In the genomic region with DNA sequence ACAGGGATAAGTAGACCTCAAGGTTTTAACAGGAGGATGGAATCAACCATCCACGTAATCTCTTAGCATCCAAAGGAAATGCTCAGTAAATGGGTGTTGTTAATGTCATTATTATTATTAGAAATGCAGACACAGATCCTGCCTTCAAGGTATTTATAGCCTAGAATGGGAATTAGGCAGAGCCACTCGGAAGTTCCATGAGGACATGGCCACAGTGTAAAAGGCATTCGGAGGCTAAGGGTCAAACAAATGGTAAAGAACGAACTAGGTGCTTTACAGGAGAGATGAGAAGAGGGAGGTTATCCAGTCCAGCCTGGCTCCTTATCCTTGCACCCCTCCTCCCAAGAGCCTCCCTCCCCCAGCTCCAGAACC, we compare ENCODE assay signal across 18 cellular contexts.
DNase-seq lines count a peak whose midpoint lies in the region; ATAC-seq and TF ChIP-seq lines count a peak whose summit lies in the region.
"Had no signal": no experiment of that assay in that cellular context is flagged by ENCODE, and none has a peak within 500 bp of the region (broad histone marks: within the 10 kb centered on the region; RNA-seq: fewer than 3 reads in every experiment).

No MANE protein-coding gene starts in this region.

- no CpG with 5 or more reads among the region's 4 CpGs for WGBS in neuronal stem cell (ENCODE audit: extremely low coverage in 2 of 2, insufficient read length in 2 of 2, insufficient replicate concordance in 1 of 2), 2 donors

- ATAC-seq in GM18873 (IDR thresholded peaks at IDR 0.05; ENCODE audit: low FRiP score, unreplicated experiment) = no peak
- no peak for ATAC-seq in GM18870 (IDR thresholded peaks at IDR 0.05; ENCODE audit: unreplicated experiment)

- no peak overlapping the region for H2AK5ac ChIP-seq in neuronal stem cell (ENCODE audit: low read depth, low read length)

- no peak overlapping the region for H2BK12ac ChIP-seq in neuronal stem cell (ENCODE audit: low read length)

- no peak overlapping the region for H4K8ac ChIP-seq in neuronal stem cell (ENCODE audit: low read depth, low read length)

- H3K4me3 ChIP-seq in HUES48 (ENCODE audit: low read depth, low read length) (no peak overlapping the region), iPS-20b (ENCODE audit: low read length) (0 out of 2 replicates have a peak overlapping the region, but pooled peaks have one; percentile 4), neuronal stem cell (ENCODE audit: low read length in 2 of 2) (no peak overlapping the region)
- H3K4me3 ChIP-seq: BLaER1, SK-N-MC had no signal

- H3K9me3 ChIP-seq in HUES48 (ENCODE audit: control insufficient read depth, insufficient read depth, low read length) (no peaks in the 10 kb centered on the region), iPS-20b (ENCODE audit: insufficient read depth, low read depth, low read length) (no peaks in the 10 kb centered on the region), neuronal stem cell (replicated peaks in 1 of 2; ENCODE audit: control insufficient read depth in 2 of 2, insufficient read depth in 1 of 2, low read depth in 1 of 2, low read length in 2 of 2) (no peaks in the 10 kb centered on the region)
- H3K9me3 ChIP-seq: BLaER1 had no signal

- no peak overlapping the region for H4K91ac ChIP-seq in neuronal stem cell (ENCODE audit: low read depth, low read length, poor library complexity)

- no peak overlapping the region for H2BK120ac ChIP-seq in neuronal stem cell (ENCODE audit: low read depth, low read length)

- no peak overlapping the region for H3K18ac ChIP-seq in neuronal stem cell (ENCODE audit: low read length)

- H2AFZ ChIP-seq in neuronal stem cell (ENCODE audit: low read length) = no peak overlapping the region

- H3K27ac ChIP-seq in HUES48 (ENCODE audit: low read depth, low read length) (peak overlapping the region; percentile 78), caudate nucleus (ENCODE audit: low read depth, low read length) (peak overlapping the region; percentile 16), iPS-20b (ENCODE audit: low read length) (peak overlapping the region; percentile 20), neuronal stem cell (replicated peaks; ENCODE audit: low read length) (peak overlapping the region; percentile 89)
- H3K27ac ChIP-seq: BLaER1, SK-N-MC had no signal

- TF ChIP-seq CTCF in GM10266 (IDR thresholded peaks at IDR 0.05; ENCODE audit: control insufficient read depth, insufficient read depth, low read depth, missing control alignments) = no peak

- DNase-seq in caudate nucleus (lab: John Stamatoyannopoulos, UW) (no peak), neuronal stem cell (ENCODE audit: low spot score) (no peak), DMS153 (lab: John Stamatoyannopoulos, UW) (no peak), GM10266 (ENCODE audit: extremely low spot score) (no peak)
- DNase-seq: CD4-positive, alpha-beta memory T cell; DMS53; EL; MM.1S; NCI-H146; NCI-H2029 treated with DMSO at 0.1 percent for 48 hours; NCI-H446; SHP77 had no signal

- H3K27me3 ChIP-seq in HUES48 (ENCODE audit: control insufficient read depth, insufficient read depth, low read length) (no peaks in the 10 kb centered on the region), iPS-20b (ENCODE audit: insufficient read depth, low read length) (no peaks in the 10 kb centered on the region), neuronal stem cell (ENCODE audit: control insufficient read depth in 3 of 3, insufficient read depth in 3 of 3, low read depth in 1 of 3, low read length in 3 of 3) (no peaks in the 10 kb centered on the region)
- H3K27me3 ChIP-seq: BLaER1 had no signal

- H2BK15ac ChIP-seq in neuronal stem cell (ENCODE audit: low read length) = no peak overlapping the region

- no peak overlapping the region for H2BK5ac ChIP-seq in neuronal stem cell (ENCODE audit: low read length)

- no peak overlapping the region for H3K14ac ChIP-seq in neuronal stem cell (ENCODE audit: low read length)

- no peak overlapping the region for H3K4ac ChIP-seq in neuronal stem cell (ENCODE audit: low read length)

- H3K36me3 ChIP-seq in HUES48 (ENCODE audit: control insufficient read depth, insufficient read depth, low read length) (no peaks in the 10 kb centered on the region), iPS-20b (ENCODE audit: insufficient read depth, low read depth, low read length) (no peaks in the 10 kb centered on the region), neuronal stem cell (replicated peaks in 1 of 2; ENCODE audit: control insufficient read depth in 2 of 2, insufficient read depth in 2 of 2, low read length in 2 of 2) (peaks cover 0 to 26% of the 10 kb centered on the region in 2 donors)
- H3K36me3 ChIP-seq: BLaER1 had no signal

- H3K9ac ChIP-seq in HUES48 (ENCODE audit: low read depth, low read length) (no peak overlapping the region), iPS-20b (ENCODE audit: low read depth, low read length) (no peak overlapping the region; the same call in 1 of the 2 replicates), neuronal stem cell (ENCODE audit: low read depth, low read length, poor library complexity) (no peak overlapping the region)
- H3K9ac ChIP-seq: BLaER1 had no signal

- H3K4me2 ChIP-seq in neuronal stem cell (ENCODE audit: insufficient read depth, low read length, poor library complexity, severe bottlenecking) = peak overlapping the region; percentile 43
- H3K4me2 ChIP-seq: BLaER1 had no signal

- peaks cover 2% of the 10 kb centered on the region for H3K79me1 ChIP-seq in neuronal stem cell (ENCODE audit: low read depth, low read length)

- no peak overlapping the region for H3K23ac ChIP-seq in neuronal stem cell (ENCODE audit: low read depth, low read length, poor library complexity)

- peaks cover 23% of the 10 kb centered on the region for H3K4me1 ChIP-seq in HUES48 (ENCODE audit: control insufficient read depth, insufficient read depth, low read length)
- peaks cover 16% of the 10 kb centered on the region; the same call in 1 of the 2 replicates for H3K4me1 ChIP-seq in iPS-20b (ENCODE audit: insufficient read depth, low read length)
- peaks cover 28 to 33% of the 10 kb centered on the region in 2 donors for H3K4me1 ChIP-seq in neuronal stem cell (ENCODE audit: control insufficient read depth in 2 of 2, insufficient read depth in 1 of 2, low read depth in 1 of 2, low read length in 2 of 2)

Comparison
In these comparisons a context has a peak if more than half of its experiments do, and no peak if none do; other contexts are left out.
1. H3K27ac ChIP-seq: peak in every context shown above with its lines; median percentile 89 in neuronal stem cell; 78 in HUES48; 20 in iPS-20b; 16 in caudate nucleus.